Comparison of ENCODE assay signal across 27 cellular contexts in the genomic region with DNA sequence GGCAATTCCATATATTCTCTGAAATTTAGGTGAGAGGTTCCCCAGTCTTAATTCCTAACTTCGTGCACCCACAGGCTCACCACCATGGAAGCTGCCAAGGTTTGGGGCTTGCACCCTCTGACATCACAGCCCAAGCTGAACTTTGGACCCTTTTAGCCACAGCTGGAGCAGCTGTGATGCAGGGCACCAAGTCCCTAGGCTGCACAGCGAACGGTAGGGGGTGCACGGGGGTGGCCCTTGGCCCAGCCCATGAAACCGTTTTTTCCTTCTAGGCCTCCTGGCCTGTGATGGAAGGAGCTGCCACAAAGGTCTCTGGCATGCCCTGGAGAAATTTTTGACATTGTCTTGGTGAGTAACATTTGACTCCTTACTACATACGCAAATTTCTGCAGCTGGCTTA.
"Had no signal": no experiment of that assay in that cellular context is flagged by ENCODE, and none has a peak within 500 bp of the region (broad histone marks: within the 10 kb centered on the region; RNA-seq: fewer than 3 reads in every experiment).

No MANE protein-coding gene starts in this region.

- FAIRE-seq: urothelium cell line had no signal

- H3K4me3 ChIP-seq: stomach, suprapubic skin, testis, thoracic aorta, thyroid gland, tibial artery, tibial nerve, transverse colon, upper lobe of left lung, upper lobe of right lung, uterus, vagina had no signal

- H3K9me3 ChIP-seq: testis, thoracic aorta, thyroid gland, transverse colon, uterus, vagina had no signal

- H3K4me1 ChIP-seq: stomach, suprapubic skin, testis, thyroid gland, tibial artery, tibial nerve, transverse colon, upper lobe of left lung, upper lobe of right lung, uterus, vagina had no signal

- H3K27me3 ChIP-seq: stomach, suprapubic skin, testis, tibial artery, tibial nerve, transverse colon, upper lobe of left lung, upper lobe of right lung, uterus, vagina had no signal

- DNase-seq: stimulated activated CD4-positive, alpha-beta T cell treated with anti-CD3 and anti-CD28 coated beads, Interleukin-2, amount 100 ng/mL, for 48 hours; stimulated activated CD4-positive, alpha-beta T cell treated with anti-CD3 and anti-CD28 coated beads, Interleukin-4, amount 100 ng/mL, for 1 hour; stimulated activated CD4-positive, alpha-beta T cell treated with anti-CD3 and anti-CD28 coated beads, Interleukin-4, amount 100 ng/mL, for 24 hours; stimulated activated CD4-positive, alpha-beta T cell treated with anti-CD3 and anti-CD28 coated beads, Interleukin-4, amount 100 ng/mL, for 4 hours; stimulated activated CD8-positive, alpha-beta memory T cell treated with anti-CD3 and anti-CD28 coated beads, Interleukin-4, amount 100 ng/mL, for 48 hours; stimulated activated naive B cell treated with anti-CD40 and anti-IgM and Interleukin-4, amounts not matched to agents 10 μg/mL and 1 μg/mL and 100 μg/mL, for 72 hours; stimulated activated naive CD4-positive, alpha-beta T cell; stimulated activated naive CD4-positive, alpha-beta T cell treated with Interleukin-2 at 50 U/mL for 16 hours; stimulated activated naive CD8-positive, alpha-beta T cell treated with anti-CD3 and anti-CD28 coated beads, Interleukin-15, amount 100 ng/mL, for 72 hours; stimulated activated naive CD8-positive, alpha-beta T cell treated with anti-CD3 and anti-CD28 coated beads, Interleukin-15, Interleukin-2, amounts not matched to agents 100 U/mL and 50 U/mL, for 24 hours; stomach; substantia nigra; testis; thyroid gland; tibial artery; transverse colon; trophoblast cell; upper lobe of right lung; uterus had no signal

- H3K27ac ChIP-seq: stomach, suprapubic skin, testis, thoracic aorta, thyroid gland, tibial artery, tibial nerve, transverse colon, upper lobe of left lung, upper lobe of right lung, uterus, vagina had no signal

- H3K36me3 ChIP-seq: stomach, suprapubic skin, thoracic aorta, thyroid gland, tibial artery, tibial nerve, transverse colon, upper lobe of left lung, upper lobe of right lung, uterus, vagina had no signal

- ATAC-seq: stimulated activated effector memory CD8-positive, alpha-beta T cell treated with anti-CD3 and anti-CD28 coated beads, Interleukin-12 subunit alpha, Interleukin-12 subunit beta, amount 100 ng/mL, for 72 hours; stimulated activated memory B cell treated with anti-CD40 and anti-IgM and Interleukin-4, amounts not matched to agents 10 μg/mL and 1 μg/mL and 100 μg/mL, for 72 hours; stimulated activated naive B cell treated with anti-CD40 and anti-IgM and Interleukin-4, amounts not matched to agents 10 μg/mL and 1 μg/mL and 100 μg/mL, for 72 hours; stimulated activated naive CD8-positive, alpha-beta T cell treated with anti-CD3 and anti-CD28 coated beads, Interleukin-15, amount 100 ng/mL, for 72 hours; stimulated activated naive CD8-positive, alpha-beta T cell treated with anti-CD3 and anti-CD28 coated beads, Interleukin-15, Interleukin-2, amounts not matched to agents 100 U/mL and 50 U/mL, for 24 hours; upper lobe of right lung had no signal
